In genomic region chr14:72982146-72982708, GRCh38 we compare ENCODE assay signal across 16 cellular contexts. TPM values are rescaled to one million over a fixed set of nuclear protein-coding genes. Genes with fewer than 3 reads are reported as not detected.
A peak's percentile ranks its signal among the peaks of the same experiment; 100 is the strongest.
DNase-seq lines count a peak whose midpoint lies in the region; ATAC-seq, FAIRE-seq and TF ChIP-seq lines count a peak whose summit lies in the region.
"Had no signal": no experiment of that assay in that cellular context is flagged by ENCODE, and none has a peak within 500 bp of the region (broad histone marks: within the 10 kb centered on the region; RNA-seq: fewer than 3 reads in every experiment).

No MANE protein-coding gene starts in this region.

- no peaks in the 10 kb centered on the region for H3K4me1 Mint-ChIP-seq in T-helper 17 cell
- peaks cover 21% of the 10 kb centered on the region for H3K4me1 Mint-ChIP-seq in endothelial cell (ENCODE audit: unreplicated experiment)
- H3K4me1 Mint-ChIP-seq in nephron progenitor cell, result peaks cover 30% of the 10 kb centered on the region

- TF ChIP-seq CTCF in AG10803 (conservative IDR thresholded peaks at IDR 0.05; ENCODE audit: low read length) (no peak), endothelial cell (IDR thresholded peaks at IDR 0.05; ENCODE audit: unreplicated experiment) (no peak), nephron progenitor cell (IDR thresholded peaks at IDR 0.05) (no peak)

- H3K4me3 Mint-ChIP-seq in T-helper 17 cell (no peak overlapping the region), endothelial cell (ENCODE audit: unreplicated experiment) (peak overlapping the region; percentile 50), nephron progenitor cell (no peak overlapping the region)
- H3K4me3 Mint-ChIP-seq: CD4-positive, CD25-positive, alpha-beta regulatory T cell; CD8-positive, alpha-beta memory T cell; H9 had no signal

- no peak overlapping the region for H3K4me3 ChIP-seq in AG10803 (ENCODE audit: low read length)

- H3K27ac Mint-ChIP-seq in T-helper 17 cell, result peak overlapping the region; percentile 6
- no peak overlapping the region for H3K27ac Mint-ChIP-seq in endothelial cell (ENCODE audit: unreplicated experiment)
- H3K27ac Mint-ChIP-seq in nephron progenitor cell, result peak overlapping the region; percentile 7

- H3K36me3 Mint-ChIP-seq in T-helper 17 cell (ENCODE audit: low read depth), result peaks cover 4% of the 10 kb centered on the region
- H3K36me3 Mint-ChIP-seq in endothelial cell (ENCODE audit: low read depth, unreplicated experiment), result peaks cover 44% of the 10 kb centered on the region
- H3K36me3 Mint-ChIP-seq in nephron progenitor cell (ENCODE audit: low read depth), result peaks cover 62% of the 10 kb centered on the region

- H3K9me3 ChIP-seq in T-helper 17 cell (ENCODE audit: control insufficient read depth, low read length, poor library complexity, severe bottlenecking), result no peaks in the 10 kb centered on the region
- H3K9me3 ChIP-seq: BE2C had no signal

- H3K9me3 Mint-ChIP-seq in endothelial cell (ENCODE audit: unreplicated experiment), result no peaks in the 10 kb centered on the region
- H3K9me3 Mint-ChIP-seq in nephron progenitor cell, result no peaks in the 10 kb centered on the region
- H3K9me3 Mint-ChIP-seq: CD8-positive, alpha-beta memory T cell; H9 had no signal

- FAIRE-seq in RCC 7860 (lab: Jason Lieb, UNC), result no peak
- FAIRE-seq: G401.6 had no signal

- ATAC-seq in T-helper 17 cell, result no peak

- DNase-seq in AG10803 (ENCODE audit: low read depth) (peak; percentile 43), T-helper 17 cell (no peak), endothelial cell (ENCODE audit: low spot score) (no peak), nephron progenitor cell (no peak), RCC 7860 (ENCODE audit: low spot score) (no peak), DMS114 treated with DMSO at 0.1 percent for 48 hours (lab: John Stamatoyannopoulos, UW; ENCODE audit: unreplicated experiment) (no peak), SKM-1 treated with dmso at 0.1 percent for 144 hours (lab: John Stamatoyannopoulos, UW; ENCODE audit: unreplicated experiment) (no peak)
- DNase-seq: BE2C; C1 segment of cervical spinal cord; CD4-positive, CD25-positive, alpha-beta regulatory T cell; CD8-positive, alpha-beta memory T cell; COR-L47; DMS 273 treated with DMSO at 0.1 percent for 48 hours; GOT3; H9 had no signal

- H3K27me3 Mint-ChIP-seq in T-helper 17 cell, result no peaks in the 10 kb centered on the region
- no peaks in the 10 kb centered on the region for H3K27me3 Mint-ChIP-seq in endothelial cell (ENCODE audit: unreplicated experiment)
- no peaks in the 10 kb centered on the region for H3K27me3 Mint-ChIP-seq in nephron progenitor cell (ENCODE audit: low read depth, poor library complexity)
- H3K27me3 Mint-ChIP-seq: CD4-positive, CD25-positive, alpha-beta regulatory T cell; CD8-positive, alpha-beta memory T cell had no signal

RNA-seq across cellular contexts. Expression of gene ZFYVE1, which starts 44.7 kb away (rescaled TPM):
- total RNA-seq in T-helper 17 cell (10 to 100 TPM; 11.0 to 17.9 TPM), endothelial cell (ENCODE audit: unreplicated experiment) (50.6 TPM)

RNA-seq across cellular contexts. Expression of gene DCAF4, which starts 56.0 kb away (rescaled TPM):
- total RNA-seq in T-helper 17 cell (10 to 100 TPM; 27.0 to 30.7 TPM), endothelial cell (ENCODE audit: unreplicated experiment) (7.7 TPM)
